29 cellular contexts compared by ENCODE assay signal in the genomic region with DNA sequence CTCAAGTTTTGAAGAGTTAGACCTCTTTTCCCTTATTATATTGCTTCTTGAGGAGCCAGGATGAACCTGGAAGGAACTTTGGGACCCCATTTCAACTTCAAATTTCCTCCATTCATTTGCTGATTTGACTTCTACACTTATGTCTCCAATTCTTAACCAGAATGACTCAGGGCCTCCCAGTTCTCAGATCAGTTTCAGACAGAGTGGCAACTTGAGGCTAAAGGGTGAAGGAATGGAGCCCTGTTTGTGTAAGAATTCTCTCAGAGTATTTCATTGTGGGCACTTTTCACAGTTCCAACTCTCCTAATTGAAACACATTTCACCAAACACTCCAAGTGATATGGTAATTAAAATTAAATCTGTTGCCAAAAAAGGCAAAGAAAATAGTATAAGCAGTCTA.
"Had no signal": no experiment of that assay in that cellular context is flagged by ENCODE, and none has a peak within 500 bp of the region (broad histone marks: within the 10 kb centered on the region; RNA-seq: fewer than 3 reads in every experiment).

No MANE protein-coding gene starts in this region.

- H3K4me1 ChIP-seq: body of pancreas, colonic mucosa, heart right ventricle, left ventricle myocardium inferior, neural progenitor cell, thyroid gland had no signal

- H3K9ac ChIP-seq: neural progenitor cell had no signal

- H3K36me3 ChIP-seq: cardiac muscle cell, colonic mucosa, heart right ventricle, left ventricle myocardium inferior, neural progenitor cell, thyroid gland had no signal

- H3K9me3 ChIP-seq: body of pancreas, colonic mucosa, heart right ventricle, left ventricle myocardium inferior, thyroid gland had no signal

- H3K4me3 ChIP-seq: body of pancreas, cardiac muscle cell, colonic mucosa, heart right ventricle, left ventricle myocardium inferior, lung, neural progenitor cell, thyroid gland had no signal

- H3K27me3 ChIP-seq: body of pancreas, cardiac muscle cell, colonic mucosa, heart right ventricle, neural progenitor cell, thyroid gland had no signal

- DNase-seq: activated B cell treated with CpG ODN at 0.5 μM for 24 hours; activated CD4-positive, alpha-beta T cell treated with anti-CD3 and anti-CD28 coated beads for 36 hours; activated CD8-positive, alpha-beta memory T cell treated with anti-CD3 and anti-CD28 coated beads, Interleukin-2, amount 10 ng/mL, durations not matched to agents 7 days and 5 days; activated CD8-positive, alpha-beta T cell treated with anti-CD3 and anti-CD28 coated beads, Interleukin-2, amount 10 ng/mL, durations not matched to agents 7 days and 5 days; activated naive CD4-positive, alpha-beta T cell treated with Interleukin-2 at 50 U/mL for 16 hours; activated T-cell treated with anti-CD3 and anti-CD28 coated beads for 4 hours; activated T-cell treated with anti-CD3 and anti-CD28 coated beads, Interleukin-2, amount 50 U/mL, for 72 hours; anterior cingulate cortex; body of pancreas; cerebellar nuclear complex; colonic mucosa; effector CD8-positive, alpha-beta T cell; erythroblast; foreskin melanocyte; heart right ventricle; left ventricle myocardium inferior; mesendoderm; natural killer cell; small intestine; stimulated activated CD4-positive, alpha-beta T cell treated with anti-CD3 and anti-CD28 coated beads, Interleukin-4, amount 100 ng/mL, for 4 hours; stimulated activated CD8-positive, alpha-beta memory T cell treated with anti-CD3 and anti-CD28 coated beads, Interleukin-4, amount 100 ng/mL, for 48 hours; stimulated activated naive CD8-positive, alpha-beta T cell treated with anti-CD3 and anti-CD28 coated beads, Interleukin-15, amount 100 ng/mL, for 72 hours; T-cell; thyroid gland had no signal

- ATAC-seq: activated CD4-positive, alpha-beta T cell treated with anti-CD3 and anti-CD28 coated beads for 36 hours; activated CD8-positive, alpha-beta memory T cell treated with anti-CD3 and anti-CD28 coated beads, Interleukin-2, amount 10 ng/mL, durations not matched to agents 7 days and 5 days; activated CD8-positive, alpha-beta T cell treated with anti-CD3 and anti-CD28 coated beads, Interleukin-2, amount 10 ng/mL, durations not matched to agents 7 days and 5 days; activated T-cell treated with anti-CD3 and anti-CD28 coated beads, Interleukin-2, amount 50 U/mL, for 72 hours; body of pancreas; heart right ventricle; natural killer cell; sciatic nerve; stimulated activated memory B cell treated with anti-CD40 and anti-IgM and Interleukin-4, amounts not matched to agents 10 μg/mL and 1 μg/mL and 100 μg/mL, for 72 hours; stimulated activated naive CD8-positive, alpha-beta T cell treated with anti-CD3 and anti-CD28 coated beads, Interleukin-15, amount 100 ng/mL, for 72 hours; T-cell had no signal
